Comparison of ENCODE assay signal across 19 cellular contexts in the genomic region with DNA sequence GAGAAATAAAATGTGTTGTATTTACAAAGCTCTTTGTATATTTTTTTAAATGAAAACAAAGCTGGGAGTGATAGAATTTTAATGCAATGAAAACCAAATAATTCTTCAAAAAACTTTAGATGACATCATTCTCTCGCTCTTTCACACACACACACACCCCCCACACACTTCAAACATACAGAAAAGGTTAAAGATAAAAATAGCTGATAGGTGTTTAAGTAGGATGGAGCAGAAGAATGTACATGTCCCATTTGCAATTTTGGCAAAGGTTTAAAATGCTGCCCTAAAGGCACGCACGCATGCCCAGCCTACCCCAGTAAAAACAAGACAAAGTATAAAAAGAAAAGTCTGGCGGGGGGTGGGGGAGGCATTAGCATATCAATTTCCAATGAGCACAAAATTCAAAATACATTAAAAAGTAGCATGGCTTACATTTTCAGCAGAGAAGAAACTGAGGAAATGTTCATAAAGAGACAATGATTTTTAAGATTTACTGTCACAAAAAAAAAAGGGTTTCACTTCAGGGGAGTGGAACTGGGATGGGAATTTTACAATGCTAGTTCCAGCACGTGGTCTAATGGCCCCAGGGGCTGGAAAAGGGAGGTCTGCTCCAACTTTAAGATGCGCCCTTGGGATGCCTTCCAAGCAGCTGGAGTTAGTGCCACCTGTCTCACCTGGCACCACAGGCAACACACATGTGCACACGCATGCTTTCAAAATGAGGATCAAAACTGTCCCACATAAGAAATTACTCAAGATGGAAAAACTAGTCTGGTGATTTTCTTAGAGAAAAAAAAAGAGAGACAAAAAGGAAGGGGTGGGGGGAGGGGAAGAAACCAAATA. TPM values are rescaled to one million over a fixed set of nuclear protein-coding genes. Genes with fewer than 3 reads are reported as not detected.
A peak's percentile ranks its signal among the peaks of the same experiment; 100 is the strongest.
DNase-seq lines count a peak whose midpoint lies in the region; ATAC-seq, FAIRE-seq and TF ChIP-seq lines count a peak whose summit lies in the region.
"Had no signal": no experiment of that assay in that cellular context is flagged by ENCODE, and none has a peak within 500 bp of the region (broad histone marks: within the 10 kb centered on the region; RNA-seq: fewer than 3 reads in every experiment).

No MANE protein-coding gene starts in this region.

- dilution Hi-C loops in endothelial cell of umbilical vein (cut with MboI; ENCODE audit: extremely low pct_ligation_motif_present, low sequenced_read_pairs), result loop anchor here (25.0 kb wide), 1 partner anchor 185 kb away; no protein-coding TSS in a partner anchor

- ATAC-seq in esophagus mucosa (no peak), HG03342 (IDR thresholded peaks at IDR 0.05; ENCODE audit: unreplicated experiment) (no peak)

- H3K9me3 ChIP-seq in BLaER1 treated with 17β-estradiol and CSF1 and Interleukin-3, amounts not matched to agents 10 nM and 100 nM (replicated peaks in 1 of 11), result no peaks in the 10 kb centered on the region
- H3K9me3 ChIP-seq in SK-N-MC (ENCODE audit: low read depth, low read length) (no peaks in the 10 kb centered on the region), endothelial cell of umbilical vein (replicated peaks; ENCODE audit: control insufficient read depth, insufficient read depth, low read length) (no peaks in the 10 kb centered on the region)
- H3K9me3 ChIP-seq: Caco-2 had no signal

- H3K4me3 Mint-ChIP-seq in activated CD4-positive, alpha-beta T cell treated with anti-CD3 and anti-CD28 coated beads, Interleukin-2, amount 10 ng/mL, durations not matched to agents 24 days and 14 days, result peak overlapping the region; percentile 50
- H3K4me3 Mint-ChIP-seq: CD14-positive monocyte had no signal

- intact Hi-C loops in activated CD4-positive, alpha-beta T cell treated with anti-CD3 and anti-CD28 coated beads, Interleukin-2, amount 10 ng/mL, durations not matched to agents 24 days and 14 days (cut with micrococcal nuclease), result no loop called here
- intact Hi-C loops in endothelial cell of umbilical vein (cut with micrococcal nuclease), result loop anchor here (5.0 kb wide), 1 partner anchor 290 kb away; no protein-coding TSS in a partner anchor

- no peak for TF ChIP-seq CTCF in endothelial cell of umbilical vein (IDR thresholded peaks at IDR 0.05; ENCODE audit: extremely low read depth in 1 of 2, insufficient read depth in 1 of 2, low read depth in 1 of 2, low read length in 2 of 2)

- H3K36me3 ChIP-seq in BLaER1 treated with 17β-estradiol and CSF1 and Interleukin-3, amounts not matched to agents 10 nM and 100 nM, result 0 out of 22 replicates have a peak, but pooled peaks cover 0 to 3% (median 0%) of the 10 kb centered on the region in 11 experiments
- H3K36me3 ChIP-seq in SK-N-MC (ENCODE audit: insufficient read depth, low read length) (no peaks in the 10 kb centered on the region), endothelial cell of umbilical vein (ENCODE audit: control insufficient read depth in 2 of 2, extremely low read depth in 1 of 2, insufficient read depth in 2 of 2, low read length in 2 of 2) (peaks cover 0 to 4% of the 10 kb centered on the region in 2 experiments)

- H3K4me2 ChIP-seq in BLaER1 treated with 17β-estradiol and CSF1 and Interleukin-3, amounts not matched to agents 10 nM and 100 nM, result peak overlapping the region in 6 of 11 experiments; percentile 5 to 68 (median 24); a peak in 9 of 22 replicates
- peak overlapping the region; percentile 8 for H3K4me2 ChIP-seq in endothelial cell of umbilical vein (ENCODE audit: insufficient read depth, low read length)

- H3K4me1 ChIP-seq in BLaER1 treated with 17β-estradiol and CSF1 and Interleukin-3, amounts not matched to agents 10 nM and 100 nM, result peaks cover 13 to 64% (median 45%) of the 10 kb centered on the region in 10 experiments
- H3K4me1 ChIP-seq in endothelial cell of umbilical vein (ENCODE audit: control insufficient read depth, extremely low read depth, insufficient read depth, low read length), result peaks cover 38% of the 10 kb centered on the region

- no peak overlapping the region for H2AFZ ChIP-seq in endothelial cell of umbilical vein (ENCODE audit: low read depth, low read length)

- CTCF ChIA-PET in endothelial cell of umbilical vein (lab: Charles Lee), result interaction anchor here (0.6 to 4.4 kb wide), 10 partner anchors 8 to 610 kb away, joined by 3 to 139 read pairs (median 4); no protein-coding TSS in a partner anchor

- TF ChIP-seq POLR2A in endothelial cell of umbilical vein (IDR thresholded peaks at IDR 0.05; ENCODE audit: low read depth, low read length), result no peak

- H3K27ac Mint-ChIP-seq in activated CD4-positive, alpha-beta T cell treated with anti-CD3 and anti-CD28 coated beads, Interleukin-2, amount 10 ng/mL, durations not matched to agents 24 days and 14 days, result peak overlapping the region; percentile 71
- H3K27ac Mint-ChIP-seq: CD14-positive monocyte had no signal

- H3K27ac ChIP-seq in BLaER1 treated with 17β-estradiol and CSF1 and Interleukin-3, amounts not matched to agents 10 nM and 100 nM, result no peak overlapping the region
- H3K27ac ChIP-seq in SK-N-MC (peak overlapping the region; percentile 88), endothelial cell of umbilical vein (ENCODE audit: insufficient read depth, low read depth, low read length) (no peak overlapping the region)
- H3K27ac ChIP-seq: HL-60 had no signal

- H4K20me1 ChIP-seq in BLaER1 treated with 17β-estradiol and CSF1 and Interleukin-3, amounts not matched to agents 10 nM and 100 nM, result no peaks in the 10 kb centered on the region; a peak in 1 of 22 replicates
- no peaks in the 10 kb centered on the region for H4K20me1 ChIP-seq in endothelial cell of umbilical vein (replicated peaks; ENCODE audit: control insufficient read depth, extremely low read depth, insufficient read depth, low read length)

- H3K36me3 Mint-ChIP-seq in activated CD4-positive, alpha-beta T cell treated with anti-CD3 and anti-CD28 coated beads, Interleukin-2, amount 10 ng/mL, durations not matched to agents 24 days and 14 days (ENCODE audit: low read depth), result no peaks in the 10 kb centered on the region
- H3K36me3 Mint-ChIP-seq: CD14-positive monocyte had no signal

- peaks cover 0 to 6% (median 0%) of the 10 kb centered on the region in 11 experiments; a peak in 1 of 22 replicates for H3K27me3 ChIP-seq in BLaER1 treated with 17β-estradiol and CSF1 and Interleukin-3, amounts not matched to agents 10 nM and 100 nM
- H3K27me3 ChIP-seq in endothelial cell of umbilical vein (ENCODE audit: control insufficient read depth in 2 of 2, insufficient read depth in 2 of 2, low read length in 2 of 2), result no peaks in the 10 kb centered on the region

- H3K79me2 ChIP-seq in endothelial cell of umbilical vein (ENCODE audit: control insufficient read depth, insufficient read depth, low read length), result no peaks in the 10 kb centered on the region

- no peak overlapping the region for H3K4me3 ChIP-seq in BLaER1 treated with 17β-estradiol and CSF1 and Interleukin-3, amounts not matched to agents 10 nM and 100 nM
- H3K4me3 ChIP-seq in SK-N-MC (peak overlapping the region; percentile 63), endothelial cell of umbilical vein (replicated peaks in 1 of 3; ENCODE audit: insufficient read depth in 1 of 3, low read depth in 1 of 3, low read length in 3 of 3) (no peak overlapping the region)

- no peak for DNase-seq in activated CD4-positive, alpha-beta T cell treated with anti-CD3 and anti-CD28 coated beads, Interleukin-2, amount 10 ng/mL, durations not matched to agents 24 days and 14 days
- DNase-seq in activated CD4-positive, alpha-beta T cell treated with anti-CD3 and anti-CD28 coated beads, Interleukin-2, amount 50 U/mL, for 48 hours, result no peak
- DNase-seq in SK-N-MC (ENCODE audit: low read depth, low spot score) (no peak), endothelial cell of umbilical vein (ENCODE audit: low read depth, low spot score) (no peak), hepatic stellate cell (ENCODE audit: low spot score) (no peak)
- DNase-seq: Caco-2, DMS53, KBM-7, NCI-H1048, NCI-H146, NCI-H2081 treated with DMSO at 0.1 percent for 48 hours, NCI-H524 treated with DMSO at 0.1 percent for 48 hours had no signal

- no peak overlapping the region for H3K9ac ChIP-seq in BLaER1 treated with 17β-estradiol and CSF1 and Interleukin-3, amounts not matched to agents 10 nM and 100 nM
- H3K9ac ChIP-seq in SK-N-MC (ENCODE audit: insufficient read length) (no peak overlapping the region), endothelial cell of umbilical vein (replicated peaks; ENCODE audit: extremely low read depth, insufficient read depth, low read length) (no peak overlapping the region)

- no TSS peak for BruUV-seq in endothelial cell of umbilical vein (replicated peaks; lab: Mats Ljungman, UMichigan)

- H3K27me3 Mint-ChIP-seq in activated CD4-positive, alpha-beta T cell treated with anti-CD3 and anti-CD28 coated beads, Interleukin-2, amount 10 ng/mL, durations not matched to agents 24 days and 14 days, result peaks cover 2% of the 10 kb centered on the region

- POLR2A ChIA-PET in endothelial cell of umbilical vein (lab: Charles Lee), result no interaction called here

- no peaks in the 10 kb centered on the region for H3K9me3 Mint-ChIP-seq in activated CD4-positive, alpha-beta T cell treated with anti-CD3 and anti-CD28 coated beads, Interleukin-2, amount 10 ng/mL, durations not matched to agents 24 days and 14 days

- peaks cover 45% of the 10 kb centered on the region for H3K4me1 Mint-ChIP-seq in activated CD4-positive, alpha-beta T cell treated with anti-CD3 and anti-CD28 coated beads, Interleukin-2, amount 10 ng/mL, durations not matched to agents 24 days and 14 days

- no peaks in the 10 kb centered on the region for H3K9me1 ChIP-seq in endothelial cell of umbilical vein (replicated peaks; ENCODE audit: control insufficient read depth, extremely low read depth, insufficient read depth, low read length)

- FAIRE-seq in endothelial cell of umbilical vein (lab: Jason Lieb, UNC), result no peak
- FAIRE-seq: A204.1, GM18507 had no signal

TF ChIP-seq in endothelial cell of umbilical vein, 7 proteins besides CTCF, POLR2A, EP300 and RAD21 (continues in another document):
- TF ChIP-seq FOS (IDR thresholded peaks at IDR 0.05; ENCODE audit: borderline replicate concordance, insufficient read depth, low read length), result no peak
- TF ChIP-seq GATA2 (IDR thresholded peaks at IDR 0.05; ENCODE audit: insufficient read depth, insufficient read length, low read depth, low read length), result no peak
- TF ChIP-seq EZH2 (IDR thresholded peaks at IDR 0.05; ENCODE audit: borderline replicate concordance, low read depth, low read length, severe bottlenecking), result no peak

RNA-seq across cellular contexts. Expression of gene NFATC2, which starts 55.1 kb away (rescaled TPM):
- 65.0 and 66.4 TPM in 2 replicates for total RNA-seq in activated CD4-positive, alpha-beta T cell treated with anti-CD3 and anti-CD28 coated beads, Interleukin-2, amount 10 ng/mL, durations not matched to agents 24 days and 14 days
- total RNA-seq in endothelial cell of umbilical vein (12.9 and 13.0 TPM in 2 replicates), esophagus mucosa (0.76 TPM)
- polyA plus RNA-seq in endothelial cell of umbilical vein, result 2.0 and 3.1 TPM in 2 replicates
- polyA plus RNA-seq in endothelial cell of umbilical vein (2011; cell fraction: cytosol; rRNA removed), result 3.6 and 3.7 TPM in 2 replicates
- 8.8 and 9.8 TPM in 2 replicates for polyA plus RNA-seq in endothelial cell of umbilical vein (2011; cell fraction: nucleus; rRNA removed)
- polyA plus RNA-seq in endothelial cell of umbilical vein (2012), result 5.0 and 6.5 TPM in 2 replicates
- 4.4 and 8.0 TPM in 2 replicates for polyA minus RNA-seq in endothelial cell of umbilical vein
- not detected for polyA minus RNA-seq in endothelial cell of umbilical vein (2011; cell fraction: cytosol; rRNA and poly(A)+ RNA removed)
- 16.8 and 24.5 TPM in 2 replicates for polyA minus RNA-seq in endothelial cell of umbilical vein (2011; cell fraction: nucleus; rRNA and poly(A)+ RNA removed)
